32 cellular contexts compared by ENCODE assay signal in genomic region chr10:42876476-42876875, GRCh38.
"Had no signal": no experiment of that assay in that cellular context is flagged by ENCODE, and none has a peak within 500 bp of the region (broad histone marks: within the 10 kb centered on the region; RNA-seq: fewer than 3 reads in every experiment).

No MANE protein-coding gene starts in this region.

- H3K27me3 ChIP-seq: brain microvascular endothelial cell had no signal

- H3K4me3 Mint-ChIP-seq: activated B cell treated with CpG ODN at 0.5 μM for 24 hours; activated CD8-positive, alpha-beta T cell treated with anti-CD3 and anti-CD28 coated beads for 36 hours; activated naive CD8-positive, alpha-beta T cell; activated T-cell treated with anti-CD3 and anti-CD28 coated beads, Interleukin-2, amount 50 U/mL, for 24 hours; activated T-cell treated with anti-CD3 and anti-CD28 coated beads, Interleukin-2, amount 50 U/mL, for 72 hours; central memory CD8-positive, alpha-beta T cell; dendritic cell treated with granulocyte-macrophage colony-stimulating factor and Interleukin-4, amounts not matched to agents 40 ng/mL and 50 ng/mL, for 4 days; effector memory CD8-positive, alpha-beta T cell; T-helper 17 cell; T-helper 2 cell treated with Interferon-gamma antibody and Interleukin-4, amounts not matched to agents 5 μg/mL and 100 μg/mL, for 36 hours had no signal

- DNase-seq: activated B cell treated with CpG ODN at 0.5 μM for 24 hours; activated CD4-positive, alpha-beta T cell treated with anti-CD3 and anti-CD28 coated beads for 48 hours; activated CD4-positive, alpha-beta T cell treated with anti-CD3 and anti-CD28 coated beads, Interleukin-2, amount 50 U/mL, for 1 hour; activated CD4-positive, alpha-beta T cell treated with anti-CD3 and anti-CD28 coated beads, Interleukin-2, amount 50 U/mL, for 48 hours; activated CD8-positive, alpha-beta memory T cell treated with anti-CD3 and anti-CD28 coated beads for 24 hours; activated CD8-positive, alpha-beta T cell treated with anti-CD3 and anti-CD28 coated beads for 36 hours; activated gamma-delta T cell; activated naive CD4-positive, alpha-beta T cell treated with anti-CD3 and anti-CD28 coated beads, Interleukin-2, amount 50 U/mL, for 16 hours; activated naive CD4-positive, alpha-beta T cell treated with Interleukin-2 at 50 U/mL for 16 hours; activated T-cell treated with anti-CD3 and anti-CD28 coated beads for 4 hours; activated T-cell treated with anti-CD3 and anti-CD28 coated beads, Interleukin-2, amount 50 U/mL, for 24 hours; activated T-cell treated with anti-CD3 and anti-CD28 coated beads, Interleukin-2, amount 50 U/mL, for 72 hours; amniotic stem cell; effector CD4-positive, alpha-beta T cell; effector memory CD8-positive, alpha-beta T cell; foreskin melanocyte; T-helper 1 cell; T-helper 17 cell; WERI-Rb-1 had no signal

- H3K36me3 ChIP-seq: brain microvascular endothelial cell, gastroesophageal sphincter, WERI-Rb-1 had no signal

- ATAC-seq: activated CD4-positive, CD25-positive, alpha-beta regulatory T cell treated with anti-CD3 and anti-CD28 coated beads, Interleukin-2, amount 50 U/mL, for 24 hours; activated CD8-positive, alpha-beta T cell treated with anti-CD3 and anti-CD28 coated beads for 36 hours; activated T-cell treated with anti-CD3 and anti-CD28 coated beads, Interleukin-2, amount 50 U/mL, for 72 hours; effector memory CD8-positive, alpha-beta T cell; gastroesophageal sphincter; T-helper 17 cell had no signal

- H3K4me1 Mint-ChIP-seq: activated B cell treated with CpG ODN at 0.5 μM for 24 hours; central memory CD8-positive, alpha-beta T cell had no signal

- H3K27ac Mint-ChIP-seq: activated B cell treated with CpG ODN at 0.5 μM for 24 hours; activated CD8-positive, alpha-beta T cell treated with anti-CD3 and anti-CD28 coated beads for 36 hours; activated naive CD8-positive, alpha-beta T cell; activated T-cell treated with anti-CD3 and anti-CD28 coated beads, Interleukin-2, amount 50 U/mL, for 24 hours; activated T-cell treated with anti-CD3 and anti-CD28 coated beads, Interleukin-2, amount 50 U/mL, for 72 hours; dendritic cell treated with granulocyte-macrophage colony-stimulating factor and Interleukin-4, amounts not matched to agents 40 ng/mL and 50 ng/mL, for 4 days; effector memory CD8-positive, alpha-beta T cell; T-helper 17 cell; T-helper 2 cell treated with Interferon-gamma antibody and Interleukin-4, amounts not matched to agents 5 μg/mL and 100 μg/mL, for 36 hours had no signal

- H3K27me3 Mint-ChIP-seq: activated CD8-positive, alpha-beta T cell treated with anti-CD3 and anti-CD28 coated beads for 36 hours had no signal

- H3K9me3 Mint-ChIP-seq: activated B cell treated with CpG ODN at 0.5 μM for 24 hours; activated T-cell treated with anti-CD3 and anti-CD28 coated beads, Interleukin-2, amount 50 U/mL, for 72 hours; central memory CD8-positive, alpha-beta T cell; dendritic cell treated with granulocyte-macrophage colony-stimulating factor and Interleukin-4, amounts not matched to agents 40 ng/mL and 50 ng/mL, for 4 days; T-helper 2 cell treated with Interferon-gamma antibody and Interleukin-4, amounts not matched to agents 5 μg/mL and 100 μg/mL, for 36 hours had no signal

- H3K4me3 ChIP-seq: coronary artery, gastroesophageal sphincter had no signal

- H3K36me3 Mint-ChIP-seq: activated naive CD8-positive, alpha-beta T cell had no signal

- H3K27ac ChIP-seq: brain microvascular endothelial cell, coronary artery, epithelial cell of prostate, gastroesophageal sphincter, WERI-Rb-1 had no signal

- FAIRE-seq: astrocyte, bronchial epithelial cell, endometrium, endothelial cell of umbilical vein had no signal

- H3K9me3 ChIP-seq: gastroesophageal sphincter had no signal
